14 cellular contexts compared by ENCODE assay signal in genomic region chr16:27676807-27677206, GRCh38.
DNase-seq lines count a peak whose midpoint lies in the region; ATAC-seq and TF ChIP-seq lines count a peak whose summit lies in the region.
"Had no signal": no experiment of that assay in that cellular context is flagged by ENCODE, and none has a peak within 500 bp of the region (broad histone marks: within the 10 kb centered on the region; RNA-seq: fewer than 3 reads in every experiment).

No MANE protein-coding gene starts in this region.

- H3K27me3 Mint-ChIP-seq in CD4-positive, alpha-beta memory T cell: no peaks in the 10 kb centered on the region
- H3K27me3 Mint-ChIP-seq: B cell; stimulated activated naive CD8-positive, alpha-beta T cell treated with anti-CD3 and anti-CD28 coated beads, Interleukin-15, Interleukin-2, amounts not matched to agents 100 ng/mL and 50 ng/mL, for 24 hours had no signal

- H3K27ac ChIP-seq in CD4-positive, alpha-beta memory T cell (ENCODE audit: low read depth, low read length): no peak overlapping the region
- H3K27ac ChIP-seq: VCaP had no signal

- POLR2A ChIA-PET in CD4-positive, alpha-beta memory T cell (lab: Charles Lee; ENCODE audit: partially characterized antibody): no interaction called here

- H3K36me3 ChIP-seq in CD4-positive, alpha-beta memory T cell (ENCODE audit: insufficient read depth, low read length): no peaks in the 10 kb centered on the region
- H3K36me3 ChIP-seq: HAP-1 had no signal

- peaks cover 48 to 62% of the 10 kb centered on the region in 2 donors for H3K36me3 Mint-ChIP-seq in CD4-positive, alpha-beta memory T cell

- peaks cover 0 to 2% (median 0%) of the 10 kb centered on the region in 8 donors for H3K9me3 Mint-ChIP-seq in CD4-positive, alpha-beta memory T cell
- H3K9me3 Mint-ChIP-seq: natural killer cell; stimulated activated naive CD8-positive, alpha-beta T cell treated with anti-CD3 and anti-CD28 coated beads, Interleukin-15, Interleukin-2, amounts not matched to agents 100 ng/mL and 50 ng/mL, for 24 hours had no signal

- intact Hi-C loops in CD4-positive, alpha-beta memory T cell (cut with micrococcal nuclease): no loop called here

- no peaks in the 10 kb centered on the region for H3K4me1 ChIP-seq in CD4-positive, alpha-beta memory T cell (ENCODE audit: insufficient read depth, low read length)
- H3K4me1 ChIP-seq: HAP-1 had no signal

- DNase-seq in EL: peak; percentile 24
- peak; percentile 44 for DNase-seq in fibroblast of the aortic adventitia (ENCODE audit: low read depth)
- peak; percentile 12 for DNase-seq in skeletal muscle cell (ENCODE audit: low read depth)
- no peak for DNase-seq in CD4-positive, alpha-beta memory T cell
- no peak for DNase-seq in putamen (ENCODE audit: low spot score)
- no peak for DNase-seq in NCI-H82 treated with DMSO at 0.1 percent for 48 hours (lab: John Stamatoyannopoulos, UW; ENCODE audit: unreplicated experiment)
- DNase-seq: amniotic stem cell, natural killer cell had no signal

- H3K4me3 Mint-ChIP-seq in CD4-positive, alpha-beta memory T cell: no peak overlapping the region
- H3K4me3 Mint-ChIP-seq: B cell; natural killer cell; stimulated activated naive CD8-positive, alpha-beta T cell treated with anti-CD3 and anti-CD28 coated beads, Interleukin-15, Interleukin-2, amounts not matched to agents 100 ng/mL and 50 ng/mL, for 24 hours had no signal

- no peaks in the 10 kb centered on the region for H3K9me3 ChIP-seq in CD4-positive, alpha-beta memory T cell (ENCODE audit: control insufficient read depth in 1 of 2, low read length in 2 of 2)
- H3K9me3 ChIP-seq: HAP-1 had no signal

- no peak for TF ChIP-seq CTCF in fibroblast of the aortic adventitia (IDR thresholded peaks at IDR 0.05; ENCODE audit: insufficient read depth, low read length)

- H3K4me1 Mint-ChIP-seq in CD4-positive, alpha-beta memory T cell: no peaks in the 10 kb centered on the region
- H3K4me1 Mint-ChIP-seq: B cell, natural killer cell had no signal

- CTCF ChIA-PET in CD4-positive, alpha-beta memory T cell (lab: Charles Lee; ENCODE audit: partially characterized antibody): no interaction called here

- no peak overlapping the region for H3K27ac Mint-ChIP-seq in CD4-positive, alpha-beta memory T cell
- H3K27ac Mint-ChIP-seq: B cell; natural killer cell; stimulated activated naive CD8-positive, alpha-beta T cell treated with anti-CD3 and anti-CD28 coated beads, Interleukin-15, Interleukin-2, amounts not matched to agents 100 ng/mL and 50 ng/mL, for 24 hours had no signal

- H3K4me3 ChIP-seq in fibroblast of the aortic adventitia (ENCODE audit: low read depth, low read length) (no peak overlapping the region), skeletal muscle cell (ENCODE audit: low read depth, low read length) (no peak overlapping the region)
- H3K4me3 ChIP-seq in CD4-positive, alpha-beta memory T cell (ENCODE audit: low read length in 2 of 2): no peak overlapping the region
- H3K4me3 ChIP-seq: HAP-1 had no signal

- ATAC-seq in SK-N-SH treated with all-trans-retinoic acid at 6 μM for 48 hours (peak; percentile 86), HG03469 (IDR thresholded peaks at IDR 0.05; ENCODE audit: unreplicated experiment) (no peak)
- ATAC-seq: natural killer cell had no signal

- no peaks in the 10 kb centered on the region for H3K27me3 ChIP-seq in CD4-positive, alpha-beta memory T cell (ENCODE audit: insufficient read depth, low read length)

TF ChIP-seq in SK-N-SH treated with all-trans-retinoic acid at 6 μM for 48 hours, 23 proteins besides CTCF, POLR2A, EP300 and RAD21:
- no peak for TF ChIP-seq ZNF70 (CRISPR knock-in tag; IDR thresholded peaks at IDR 0.05)
TF ChIP-seq in SK-N-SH treated with all-trans-retinoic acid at 6 μM for 48 hours: peak in this region for 0.

Comparison
In these comparisons a context has a peak if more than half of its experiments do, and no peak if none do; other contexts are left out.
1. DNase-seq: peak in EL (single experiment), fibroblast of the aortic adventitia (single experiment) and skeletal muscle cell (single experiment); none in CD4-positive, alpha-beta memory T cell (0 of 5), putamen (single experiment) and NCI-H82 treated with DMSO at 0.1 percent for 48 hours (single experiment).